ENCODE assay signal across 14 cellular contexts in the genomic region with DNA sequence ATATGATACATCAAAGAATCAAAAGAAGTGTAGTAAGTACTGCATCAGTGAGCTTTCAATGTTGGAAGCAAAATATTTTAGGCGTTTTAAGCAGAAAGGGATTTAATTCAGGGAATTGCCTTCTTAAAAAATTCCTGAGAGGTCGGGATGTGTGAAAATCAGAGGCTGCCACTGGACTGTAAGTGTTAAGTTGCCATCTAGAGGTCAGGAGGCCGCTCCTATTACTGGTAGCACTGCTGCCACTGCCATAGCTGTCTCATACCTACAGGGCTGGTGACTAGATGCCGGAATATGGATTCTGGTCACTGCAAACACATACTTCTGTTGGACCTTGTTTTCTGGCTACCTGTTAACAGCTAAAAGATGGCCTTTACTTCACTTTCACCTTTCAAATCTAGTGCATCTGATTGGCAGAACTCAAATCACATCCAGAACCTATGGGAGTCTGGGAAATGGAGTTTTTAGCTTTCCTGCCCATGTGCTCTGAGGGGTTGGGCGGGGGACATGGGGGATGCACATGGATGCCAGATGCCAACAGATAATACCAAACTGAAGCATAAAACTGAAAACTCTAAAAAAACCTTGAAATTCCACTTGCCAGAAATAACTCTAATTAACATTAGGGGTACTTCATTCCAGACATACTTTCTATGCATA. TPM values are rescaled to one million over a fixed set of nuclear protein-coding genes. Genes with fewer than 3 reads are reported as not detected.
DNase-seq lines count a peak whose midpoint lies in the region; ATAC-seq and TF ChIP-seq lines count a peak whose summit lies in the region.
"Had no signal": no experiment of that assay in that cellular context is flagged by ENCODE, and none has a peak within 500 bp of the region (broad histone marks: within the 10 kb centered on the region; RNA-seq: fewer than 3 reads in every experiment).

No MANE protein-coding gene starts in this region.

- intact Hi-C loops in left ventricle myocardium superior (cut with micrococcal nuclease), result no loop called here
- intact Hi-C loops in psoas muscle (cut with DNase I), result no loop called here

- ATAC-seq in left ventricle myocardium superior, result peak; percentile 84
- ATAC-seq in psoas muscle, result peak; percentile 62 to 89 (median 75)
- no peak for ATAC-seq in activated CD4-positive, CD25-positive, alpha-beta regulatory T cell treated with anti-CD3 and anti-CD28 coated beads, Interleukin-2, amount 50 U/mL, for 24 hours
- ATAC-seq in HG03460 (IDR thresholded peaks at IDR 0.05; ENCODE audit: unreplicated experiment), result no peak
- ATAC-seq: activated naive CD4-positive, alpha-beta T cell treated with anti-CD3 and anti-CD28 coated beads, Interleukin-2, amount 50 U/mL, for 72 hours had no signal

- in situ Hi-C loops in GM13976 (cut with MboI; ENCODE audit: low sequenced_read_pairs, unreplicated experiment), result no loop called here

- no peaks in the 10 kb centered on the region for H3K27me3 ChIP-seq in psoas muscle (ENCODE audit: insufficient read depth in 3 of 3, low read length in 2 of 3)
- H3K27me3 ChIP-seq: BLaER1 had no signal

- no peaks in the 10 kb centered on the region for H3K9me3 ChIP-seq in psoas muscle

- WGBS in psoas muscle, 3 donors, result 60 to 64% (median 63%) methylated on average over 5 of the region's 5 CpGs

- H3K4me1 ChIP-seq in psoas muscle, result no peaks in the 10 kb centered on the region
- H3K4me1 ChIP-seq: parathyroid adenoma had no signal

- H3K27ac ChIP-seq in psoas muscle, result no peak overlapping the region
- H3K27ac ChIP-seq: BLaER1, parathyroid adenoma had no signal

- no peaks in the 10 kb centered on the region for H3K36me3 ChIP-seq in psoas muscle (ENCODE audit: insufficient read depth in 1 of 2, low read depth in 1 of 2)

- peak; percentile 6 for TF ChIP-seq CTCF in GM13976 (IDR thresholded peaks at IDR 0.05; ENCODE audit: borderline replicate concordance, control extremely low read depth, extremely low read depth, insufficient read depth, missing control alignments)
- TF ChIP-seq CTCF in psoas muscle (IDR thresholded peaks at IDR 0.05), result no peak

- DNase-seq in GM13976 (ENCODE audit: low spot score) (no peak), NCI-H460 (ENCODE audit: extremely low read depth, low read depth) (peak; percentile 6), left ventricle myocardium superior (no peak), psoas muscle (no peak), NCI-H510A treated with DMSO at 0.1 percent for 48 hours (lab: John Stamatoyannopoulos, UW) (no peak)
- DNase-seq: activated CD4-positive, CD25-positive, alpha-beta regulatory T cell; effector CD8-positive, alpha-beta T cell; NCI-H1048; NCI-H2171 treated with DMSO at 0.1 percent for 48 hours had no signal

- no peak overlapping the region for H3K4me3 ChIP-seq in psoas muscle
- H3K4me3 ChIP-seq: BLaER1 had no signal

RNA-seq across cellular contexts. Expression of a gene that starts 29.8 kb away (rescaled TPM):
- total RNA-seq in NCI-H460 (2014; rRNA removed; shearing (Covaris generic)), result 3.9 and 4.0 TPM in 2 replicates
- polyA plus RNA-seq in NCI-H460 (2014; cell fraction: nucleus; rRNA removed), result 2.1 and 2.9 TPM in 2 replicates
- 5.2 TPM for total RNA-seq in left ventricle myocardium superior
- 1 to 10 TPM; 2.1 to 4.6 (median 3.9) TPM for total RNA-seq in psoas muscle
- polyA plus RNA-seq in psoas muscle, result under 1 TPM; 0.42 to 0.63 (median 0.51) TPM

Comparison
In these comparisons a context has a peak if more than half of its experiments do, and no peak if none do; other contexts are left out.
1. ATAC-seq: peak in left ventricle myocardium superior (single experiment) and psoas muscle (4 of 4); none in activated CD4-positive, CD25-positive, alpha-beta regulatory T cell treated with anti-CD3 and anti-CD28 coated beads, Interleukin-2, amount 50 U/mL, for 24 hours (0 of 2) and HG03460 (single experiment).